ENCODE assay signal across 27 cellular contexts in genomic region chr7:158077441-158077840, GRCh38.
"Had no signal": no experiment of that assay in that cellular context is flagged by ENCODE, and none has a peak within 500 bp of the region (broad histone marks: within the 10 kb centered on the region; RNA-seq: fewer than 3 reads in every experiment).

No MANE protein-coding gene starts in this region.

- H2AFZ ChIP-seq: hepatocyte had no signal

- H3K4me3 ChIP-seq: adrenal gland, ascending aorta, hepatocyte, left lung, pancreas, right lobe of liver, skin epidermis, tibial artery had no signal

- H3K9me3 ChIP-seq: adrenal gland, ascending aorta, left lung, pancreas, right lobe of liver, tibial artery had no signal

- H3K36me3 ChIP-seq: adrenal gland, ascending aorta, brain microvascular endothelial cell, left lung, pancreas, right lobe of liver, tibial artery had no signal

- H3K4me1 ChIP-seq: adrenal gland, ascending aorta, left lung, pancreas, right lobe of liver, tibial artery had no signal

- H3K27ac ChIP-seq: adrenal gland, ascending aorta, brain microvascular endothelial cell, hepatocyte, left lung, pancreas, right lobe of liver, skin epidermis, tibial artery, VCaP had no signal

- ATAC-seq: activated CD4-positive, CD25-positive, alpha-beta regulatory T cell treated with anti-CD3 and anti-CD28 coated beads, Interleukin-2, amount 50 U/mL, for 24 hours; activated CD8-positive, alpha-beta T cell treated with anti-CD3 and anti-CD28 coated beads, Interleukin-2, amount 10 ng/mL, durations not matched to agents 7 days and 5 days; left lung; natural killer cell; pancreas; right lobe of liver; stimulated activated effector memory CD8-positive, alpha-beta T cell treated with anti-CD3 and anti-CD28 coated beads, Interleukin-12 subunit alpha, Interleukin-12 subunit beta, amount 100 ng/mL, for 72 hours; stimulated activated naive CD8-positive, alpha-beta T cell treated with anti-CD3 and anti-CD28 coated beads, Interleukin-15, amount 100 ng/mL, for 72 hours had no signal

- H3K27me3 ChIP-seq: adrenal gland, ascending aorta, brain microvascular endothelial cell, hepatocyte, pancreas, right lobe of liver had no signal

- DNase-seq: activated CD4-positive, alpha-beta T cell treated with anti-CD3 and anti-CD28 coated beads, Interleukin-2, amount 10 ng/mL, durations not matched to agents 7 days and 5 days; activated CD8-positive, alpha-beta T cell treated with anti-CD3 and anti-CD28 coated beads, Interleukin-2, amount 10 ng/mL, durations not matched to agents 7 days and 5 days; activated naive CD4-positive, alpha-beta T cell; adrenal gland; brain microvascular endothelial cell; caudate nucleus; dermis blood vessel endothelial cell; effector CD8-positive, alpha-beta T cell; erythroblast; foreskin melanocyte; glutamatergic neuron; immature natural killer cell; kidney glomerular epithelial cell; midbrain; stimulated activated CD4-positive, alpha-beta T cell treated with anti-CD3 and anti-CD28 coated beads, Interleukin-2, amount 100 ng/mL, for 24 hours; stimulated activated naive CD8-positive, alpha-beta T cell treated with anti-CD3 and anti-CD28 coated beads, Interleukin-15, amount 100 ng/mL, for 72 hours had no signal
